2 cellular contexts compared by ENCODE assay signal in the genomic region with DNA sequence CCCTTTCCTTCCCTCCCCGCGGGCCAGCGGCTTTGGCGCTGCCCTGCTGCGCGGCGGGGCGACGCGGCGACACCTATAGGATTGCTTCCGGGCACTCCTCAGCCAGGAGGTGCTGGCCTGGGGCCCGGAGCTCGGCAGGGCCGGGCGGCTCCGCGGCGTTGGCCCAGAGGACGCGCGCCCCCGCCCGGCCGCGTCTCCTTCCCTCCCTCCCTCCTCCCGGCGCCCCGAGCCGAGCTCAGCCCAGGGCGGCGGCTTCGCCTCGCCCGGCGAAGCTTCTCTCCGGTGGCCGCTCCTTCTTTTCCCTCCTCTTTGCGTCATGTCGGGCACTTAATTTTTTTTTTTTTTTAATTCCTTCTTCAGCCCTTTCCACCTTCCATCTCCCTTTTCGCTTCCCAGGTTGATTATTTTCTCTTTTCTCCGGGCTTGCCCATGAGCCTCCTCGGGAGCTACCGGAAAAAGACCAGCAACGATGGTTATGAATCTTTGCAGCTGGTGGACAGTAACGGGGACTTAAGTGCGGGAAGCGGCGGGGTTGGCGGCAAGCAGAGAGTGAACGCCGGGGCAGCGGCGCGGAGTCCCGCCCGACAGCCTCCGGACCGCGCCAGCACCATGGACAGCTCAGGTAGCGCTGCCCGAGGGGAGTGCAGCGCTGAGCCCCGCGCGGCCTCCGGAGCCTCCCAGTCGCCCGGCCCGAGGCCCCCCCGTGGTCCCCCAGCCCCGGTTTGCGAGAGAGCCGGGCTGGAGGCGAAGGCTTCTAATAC.
TF ChIP-seq lines count a peak whose summit lies in the region.

Gene DNAJC6 (plus strand): TSS at position 227 of the 761 bp plus-strand sequence. CDS start 203 bp downstream, at position 430.

TF ChIP-seq in HEK293, 187 proteins besides CTCF, POLR2A, EP300 and RAD21 (continued from another document and continues in another):
- TF ChIP-seq, protein P1, sequence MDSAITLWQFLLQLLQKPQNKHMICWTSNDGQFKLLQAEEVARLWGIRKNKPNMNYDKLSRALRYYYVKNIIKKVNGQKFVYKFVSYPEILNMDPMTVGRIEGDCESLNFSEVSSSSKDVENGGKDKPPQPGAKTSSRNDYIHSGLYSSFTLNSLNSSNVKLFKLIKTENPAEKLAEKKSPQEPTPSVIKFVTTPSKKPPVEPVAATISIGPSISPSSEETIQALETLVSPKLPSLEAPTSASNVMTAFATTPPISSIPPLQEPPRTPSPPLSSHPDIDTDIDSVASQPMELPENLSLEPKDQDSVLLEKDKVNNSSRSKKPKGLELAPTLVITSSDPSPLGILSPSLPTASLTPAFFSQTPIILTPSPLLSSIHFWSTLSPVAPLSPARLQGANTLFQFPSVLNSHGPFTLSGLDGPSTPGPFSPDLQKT (IDR thresholded peaks at IDR 0.05; ENCODE audit: borderline replicate concordance, low read depth, low read length), result no peak
- TF ChIP-seq ZNF274 (IDR thresholded peaks at IDR 0.05; ENCODE audit: low read length) (no peak), ZNF274 (tag by site-specific recombination; IDR thresholded peaks at IDR 0.05; ENCODE audit: borderline replicate concordance) (no peak), ZNF549 (tag by site-specific recombination; IDR thresholded peaks at IDR 0.05) (no peak), MZF1 (tag by site-specific recombination; IDR thresholded peaks at IDR 0.05; ENCODE audit: borderline replicate concordance) (peak; percentile 38; the same call in 1 of the 2 replicates), ZNF843 (tag by site-specific recombination; IDR thresholded peaks at IDR 0.05) (peak; percentile 27; the same call in 1 of the 2 replicates), GFI1B (tag by site-specific recombination; IDR thresholded peaks at IDR 0.05) (no peak), ZFP37 (tag by site-specific recombination; IDR thresholded peaks at IDR 0.05) (peak; percentile 69), ZNF140 (tag by site-specific recombination; IDR thresholded peaks at IDR 0.05) (no peak), ZNF600 (tag by site-specific recombination; IDR thresholded peaks at IDR 0.05) (peak; percentile 64; the same call in 1 of the 2 replicates), ZNF521 (tag by site-specific recombination; IDR thresholded peaks at IDR 0.05) (no peak), ZNF404 (tag by site-specific recombination; IDR thresholded peaks at IDR 0.05) (no peak), ZNF560 (tag by site-specific recombination; IDR thresholded peaks at IDR 0.05; ENCODE audit: borderline replicate concordance) (no peak), ZNF350 (tag by site-specific recombination; IDR thresholded peaks at IDR 0.05) (no peak), ZNF221 (tag by site-specific recombination; IDR thresholded peaks at IDR 0.05; ENCODE audit: borderline replicate concordance) (0 out of 2 replicates have a peak, but pooled peaks have one; percentile 48), ZNF654 (tag by site-specific recombination; IDR thresholded peaks at IDR 0.05; ENCODE audit: low read depth) (no peak), ZNF239 (tag by site-specific recombination; IDR thresholded peaks at IDR 0.05) (no peak), SP2 (tag by site-specific recombination; IDR thresholded peaks at IDR 0.05) (peak; percentile 67; the same call in 1 of the 2 replicates), BCL11B (tag by site-specific recombination; IDR thresholded peaks at IDR 0.05; ENCODE audit: low read depth) (no peak), ZNF596 (tag by site-specific recombination; IDR thresholded peaks at IDR 0.05) (peak; percentile 49; the same call in 1 of the 2 replicates), ZNF10 (tag by site-specific recombination; IDR thresholded peaks at IDR 0.05) (no peak), ZNF837 (tag by site-specific recombination; IDR thresholded peaks at IDR 0.05) (no peak), KLF9 (tag by site-specific recombination; IDR thresholded peaks at IDR 0.05; ENCODE audit: low read depth) (0 out of 2 replicates have a peak, but pooled peaks have one; percentile 25), ZXDB (tag by site-specific recombination; IDR thresholded peaks at IDR 0.05) (peak; percentile 66; the same call in 1 of the 2 replicates), ZNF48 (tag by site-specific recombination; IDR thresholded peaks at IDR 0.05) (no peak), EGR2 (tag by site-specific recombination; IDR thresholded peaks at IDR 0.05; ENCODE audit: low read depth) (no peak), FEZF1 (tag by site-specific recombination; IDR thresholded peaks at IDR 0.05) (no peak), SP7 (tag by site-specific recombination; IDR thresholded peaks at IDR 0.05) (peak; percentile 48), ZNF621 (tag by site-specific recombination; IDR thresholded peaks at IDR 0.05) (no peak), SALL2 (tag by site-specific recombination; IDR thresholded peaks at IDR 0.05; ENCODE audit: borderline replicate concordance) (no peak), KLF8 (tag by site-specific recombination; IDR thresholded peaks at IDR 0.05) (peak; percentile 80; the same call in 1 of the 2 replicates), HOXC10 (CRISPR knock-in tag; IDR thresholded peaks at IDR 0.05) (peak; percentile 62; the same call in 1 of the 2 replicates), ZNF792 (tag by site-specific recombination; IDR thresholded peaks at IDR 0.05) (peak; percentile 89), ZNF785 (tag by site-specific recombination; IDR thresholded peaks at IDR 0.05) (no peak)
- TF ChIP-seq, protein P2, sequence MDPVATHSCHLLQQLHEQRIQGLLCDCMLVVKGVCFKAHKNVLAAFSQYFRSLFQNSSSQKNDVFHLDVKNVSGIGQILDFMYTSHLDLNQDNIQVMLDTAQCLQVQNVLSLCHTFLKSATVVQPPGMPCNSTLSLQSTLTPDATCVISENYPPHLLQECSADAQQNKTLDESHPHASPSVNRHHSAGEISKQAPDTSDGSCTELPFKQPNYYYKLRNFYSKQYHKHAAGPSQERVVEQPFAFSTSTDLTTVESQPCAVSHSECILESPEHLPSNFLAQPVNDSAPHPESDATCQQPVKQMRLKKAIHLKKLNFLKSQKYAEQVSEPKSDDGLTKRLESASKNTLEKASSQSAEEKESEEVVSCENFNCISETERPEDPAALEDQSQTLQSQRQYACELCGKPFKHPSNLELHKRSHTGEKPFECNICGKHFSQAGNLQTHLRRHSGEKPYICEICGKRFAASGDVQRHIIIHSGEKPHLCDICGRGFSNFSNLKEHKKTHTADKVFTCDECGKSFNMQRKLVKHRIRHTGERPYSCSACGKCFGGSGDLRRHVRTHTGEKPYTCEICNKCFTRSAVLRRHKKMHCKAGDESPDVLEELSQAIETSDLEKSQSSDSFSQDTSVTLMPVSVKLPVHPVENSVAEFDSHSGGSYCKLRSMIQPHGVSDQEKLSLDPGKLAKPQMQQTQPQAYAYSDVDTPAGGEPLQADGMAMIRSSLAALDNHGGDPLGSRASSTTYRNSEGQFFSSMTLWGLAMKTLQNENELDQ (tag by site-specific recombination; IDR thresholded peaks at IDR 0.05; ENCODE audit: low read depth), result no peak
- TF ChIP-seq, protein P3, sequence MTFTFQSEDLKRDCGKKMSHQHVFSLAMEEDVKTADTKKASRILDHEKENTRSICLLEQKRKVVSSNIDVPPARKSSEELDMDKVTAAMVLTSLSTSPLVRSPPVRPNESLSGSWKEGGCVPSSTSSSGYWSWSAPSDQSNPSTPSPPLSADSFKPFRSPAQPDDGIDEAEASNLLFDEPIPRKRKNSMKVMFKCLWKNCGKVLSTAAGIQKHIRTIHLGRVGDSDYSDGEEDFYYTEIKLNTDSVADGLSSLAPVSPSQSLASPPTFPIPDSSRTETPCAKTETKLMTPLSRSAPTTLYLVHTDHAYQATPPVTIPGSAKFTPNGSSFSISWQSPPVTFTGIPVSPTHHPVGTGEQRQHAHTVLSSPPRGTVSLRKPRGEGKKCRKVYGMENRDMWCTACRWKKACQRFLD (tag by site-specific recombination; IDR thresholded peaks at IDR 0.05), result peak; percentile 21; the same call in 1 of the 2 replicates

TF ChIP-seq in HepG2, 621 proteins besides CTCF, POLR2A, EP300 and RAD21 (continued from another document and continues in another):
- TF ChIP-seq, protein P4, sequence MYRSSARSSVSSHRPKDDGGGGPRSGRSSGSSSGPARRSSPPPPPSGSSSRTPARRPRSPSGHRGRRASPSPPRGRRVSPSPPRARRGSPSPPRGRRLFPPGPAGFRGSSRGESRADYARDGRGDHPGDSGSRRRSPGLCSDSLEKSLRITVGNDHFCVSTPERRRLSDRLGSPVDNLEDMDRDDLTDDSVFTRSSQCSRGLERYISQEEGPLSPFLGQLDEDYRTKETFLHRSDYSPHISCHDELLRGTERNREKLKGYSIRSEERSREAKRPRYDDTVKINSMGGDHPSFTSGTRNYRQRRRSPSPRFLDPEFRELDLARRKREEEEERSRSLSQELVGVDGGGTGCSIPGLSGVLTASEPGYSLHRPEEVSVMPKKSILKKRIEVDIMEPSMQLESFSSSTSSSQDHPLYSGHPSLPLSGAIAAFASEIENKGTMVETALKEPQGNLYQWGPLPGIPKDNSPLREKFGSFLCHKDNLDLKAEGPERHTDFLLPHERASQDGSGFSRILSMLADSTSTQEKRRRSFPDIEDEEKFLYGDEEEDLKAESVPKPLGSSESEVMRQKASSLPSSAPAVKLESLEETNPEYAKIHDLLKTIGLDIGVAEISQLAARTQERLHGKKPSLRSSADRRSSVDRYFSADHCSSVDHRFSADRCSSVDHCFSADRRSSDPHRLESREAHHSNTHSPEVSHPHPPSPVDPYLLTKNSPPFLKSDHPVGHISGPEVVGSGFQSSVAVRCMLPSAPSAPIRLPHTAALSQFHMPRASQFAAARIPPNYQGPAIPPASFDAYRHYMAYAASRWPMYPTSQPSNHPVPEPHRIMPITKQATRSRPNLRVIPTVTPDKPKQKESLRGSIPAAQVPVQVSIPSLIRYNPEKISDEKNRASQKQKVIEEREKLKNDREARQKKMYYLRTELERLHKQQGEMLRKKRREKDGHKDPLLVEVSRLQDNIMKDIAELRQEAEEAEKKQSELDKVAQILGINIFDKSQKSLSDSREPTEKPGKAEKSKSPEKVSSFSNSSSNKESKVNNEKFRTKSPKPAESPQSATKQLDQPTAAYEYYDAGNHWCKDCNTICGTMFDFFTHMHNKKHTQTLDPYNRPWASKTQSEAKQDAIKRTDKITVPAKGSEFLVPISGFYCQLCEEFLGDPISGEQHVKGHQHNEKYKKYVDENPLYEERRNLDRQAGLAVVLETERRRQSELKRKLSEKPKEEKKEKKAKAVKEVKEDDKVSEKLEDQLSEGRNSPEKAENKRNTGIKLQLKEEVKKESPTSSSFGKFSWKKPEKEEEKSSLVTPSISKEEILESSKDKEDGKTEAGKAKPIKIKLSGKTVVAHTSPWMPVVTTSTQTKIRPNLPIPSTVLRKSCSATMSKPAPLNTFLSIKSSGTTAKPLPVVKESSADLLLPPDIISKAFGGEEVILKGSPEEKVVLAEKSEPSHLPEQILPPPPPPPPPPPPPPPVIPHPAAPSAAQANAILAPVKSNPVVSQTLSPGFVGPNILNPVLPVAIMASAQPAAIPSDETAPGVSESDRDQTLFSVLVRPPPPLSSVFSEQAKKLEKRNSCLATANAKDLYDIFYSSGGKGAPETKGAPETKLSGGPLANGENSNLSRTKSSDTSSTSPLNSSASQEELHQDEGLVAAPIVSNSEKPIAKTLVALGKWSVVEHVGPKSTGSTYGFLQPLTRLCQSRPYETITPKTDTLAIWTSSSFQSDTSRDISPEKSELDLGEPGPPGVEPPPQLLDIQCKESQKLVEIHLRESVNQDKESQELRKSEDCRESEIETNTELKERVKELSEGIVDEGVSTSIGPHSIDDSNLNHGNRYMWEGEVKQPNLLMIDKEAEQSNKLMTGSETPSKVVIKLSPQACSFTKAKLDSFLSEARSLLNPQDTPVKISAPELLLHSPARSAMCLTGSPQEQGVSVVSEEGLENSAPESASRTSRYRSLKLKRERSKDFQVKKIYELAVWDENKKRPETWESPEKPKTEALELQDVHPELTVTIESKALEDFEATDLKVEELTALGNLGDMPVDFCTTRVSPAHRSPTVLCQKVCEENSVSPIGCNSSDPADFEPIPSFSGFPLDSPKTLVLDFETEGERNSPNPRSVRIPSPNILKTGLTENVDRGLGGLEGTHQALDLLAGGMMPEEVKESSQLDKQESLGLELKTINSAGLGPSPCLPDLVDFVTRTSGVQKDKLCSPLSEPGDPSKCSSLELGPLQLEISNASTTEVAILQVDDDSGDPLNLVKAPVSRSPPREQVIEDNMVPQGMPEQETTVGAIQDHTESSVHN (CRISPR knock-in tag; IDR thresholded peaks at IDR 0.05), result peak; percentile 40; the same call in 1 of the 2 replicates
- no peak for TF ChIP-seq HNF4G (IDR thresholded peaks at IDR 0.05; ENCODE audit: borderline replicate concordance, low read depth, low read length)
- no peak for TF ChIP-seq HNF4G (CRISPR knock-in tag; IDR thresholded peaks at IDR 0.05; ENCODE audit: borderline replicate concordance, low read depth)
- TF ChIP-seq MAFG (CRISPR knock-in tag; IDR thresholded peaks at IDR 0.05), result no peak
- no peak for TF ChIP-seq FIP1L1 (IDR thresholded peaks at IDR 0.05; ENCODE audit: borderline replicate concordance, insufficient read depth, low read depth, low read length)
- peak; percentile 92 for TF ChIP-seq ZBTB26 (CRISPR knock-in tag; IDR thresholded peaks at IDR 0.05; ENCODE audit: borderline replicate concordance)
- peak; percentile 84 for TF ChIP-seq SAP130 (CRISPR knock-in tag; IDR thresholded peaks at IDR 0.05; ENCODE audit: low read depth)
- peak; percentile 69; the same call in 1 of the 2 replicates for TF ChIP-seq DZIP1 (CRISPR knock-in tag; IDR thresholded peaks at IDR 0.05)
- TF ChIP-seq HDAC1 (CRISPR knock-in tag; IDR thresholded peaks at IDR 0.05), result no peak
- TF ChIP-seq ZFP37 (CRISPR knock-in tag; IDR thresholded peaks at IDR 0.05; ENCODE audit: borderline replicate concordance), result peak; percentile 80; the same call in 1 of the 2 replicates
- TF ChIP-seq BCL6 (CRISPR knock-in tag; IDR thresholded peaks at IDR 0.05), result peak; percentile 44; the same call in 1 of the 2 replicates
- peak; percentile 83 for TF ChIP-seq ZNF335 (CRISPR knock-in tag; IDR thresholded peaks at IDR 0.05)
